Comparison of ENCODE assay signal across 19 cellular contexts in the genomic region with DNA sequence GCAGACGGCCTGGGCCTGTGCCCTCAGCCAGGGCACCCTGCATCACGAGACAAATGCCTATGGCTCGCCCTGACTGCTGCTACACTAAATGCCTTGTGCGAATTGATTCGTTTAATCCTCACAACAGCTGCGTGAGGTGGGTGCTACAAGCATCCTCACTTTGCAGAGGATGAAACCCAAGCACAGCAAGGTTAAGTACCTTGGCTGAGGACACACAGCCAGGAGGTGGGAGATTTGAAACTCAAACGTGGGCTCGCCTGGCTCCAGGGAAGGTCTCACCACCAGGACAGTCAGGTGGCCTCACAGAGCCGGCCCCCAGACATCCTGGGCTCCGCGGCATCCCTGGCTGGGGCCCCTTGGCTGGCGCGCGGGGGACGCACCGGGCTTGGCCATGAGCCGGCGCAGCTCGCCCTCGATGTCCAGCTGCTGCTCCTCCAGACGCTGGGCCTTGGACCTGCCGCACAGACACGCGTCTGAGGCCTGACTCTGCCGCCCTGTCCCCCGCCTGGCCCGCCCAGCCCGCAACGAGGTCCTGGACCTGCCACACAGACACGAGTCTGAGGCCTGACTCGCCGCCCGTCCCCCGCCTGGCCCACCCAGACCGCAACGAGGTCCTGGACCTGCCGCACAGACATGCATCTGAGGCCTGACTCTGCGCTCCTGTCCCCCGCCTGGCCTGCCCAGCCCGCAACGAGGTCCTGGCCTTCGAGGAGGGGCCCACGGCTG. TPM values are rescaled to one million over a fixed set of nuclear protein-coding genes. Genes with fewer than 3 reads are reported as not detected.
A peak's percentile ranks its signal among the peaks of the same experiment; 100 is the strongest.
DNase-seq lines count a peak whose midpoint lies in the region; TF ChIP-seq lines count a peak whose summit lies in the region.
"Had no signal": no experiment of that assay in that cellular context is flagged by ENCODE, and none has a peak within 500 bp of the region (broad histone marks: within the 10 kb centered on the region; RNA-seq: fewer than 3 reads in every experiment).

No MANE protein-coding gene starts in this region.

- peaks cover 0 to 3% of the 10 kb centered on the region in 2 donors for H3K4me1 ChIP-seq in neuronal stem cell (ENCODE audit: control insufficient read depth in 2 of 2, insufficient read depth in 1 of 2, low read depth in 1 of 2, low read length in 2 of 2)
- H3K4me1 ChIP-seq: BE2C, HAP-1 had no signal

- peaks cover 2% of the 10 kb centered on the region for H3K79me1 ChIP-seq in neuronal stem cell (ENCODE audit: low read depth, low read length)

- no peak overlapping the region for H2BK120ac ChIP-seq in neuronal stem cell (ENCODE audit: low read depth, low read length)

- peak overlapping the region; percentile 94 for H3K14ac ChIP-seq in neuronal stem cell (ENCODE audit: low read length)

- no peak for TF ChIP-seq CTCF in RWPE1 (conservative IDR thresholded peaks at IDR 0.05; ENCODE audit: low read depth)

- no peak overlapping the region for H3K4me3 ChIP-seq in neuronal stem cell (ENCODE audit: low read length in 2 of 2)
- H3K4me3 ChIP-seq: BLaER1 treated with 17β-estradiol and CSF1 and Interleukin-3, amounts not matched to agents 10 nM and 100 nM; HAP-1 had no signal

- DNase-seq in NCI-H82 (lab: John Stamatoyannopoulos, UW) (peak; percentile 52), NCI-H82 treated with DMSO at 0.1 percent for 48 hours (lab: John Stamatoyannopoulos, UW; ENCODE audit: unreplicated experiment) (no peak), RWPE1 (ENCODE audit: low spot score) (no peak), neuronal stem cell (ENCODE audit: low spot score) (no peak), NCI-H1092 treated with DMSO at 0.1 percent for 48 hours (lab: John Stamatoyannopoulos, UW) (no peak), erythroblast (lab: John Stamatoyannopoulos, UW) (no peak)
- DNase-seq: ACHN; AML-193; BE2C; CD4-positive, alpha-beta T cell; CD8-positive, alpha-beta memory T cell; DMS53; DMS79 treated with DMSO at 0.1 percent for 48 hours; GF-D8; GOT3; HFFc6 had no signal

- no peak overlapping the region for H3K23ac ChIP-seq in neuronal stem cell (ENCODE audit: low read depth, low read length, poor library complexity)

- H4K8ac ChIP-seq in neuronal stem cell (ENCODE audit: low read depth, low read length) = peak overlapping the region; percentile 17

- H3K9me3 ChIP-seq in neuronal stem cell (replicated peaks in 1 of 2; ENCODE audit: control insufficient read depth in 2 of 2, insufficient read depth in 1 of 2, low read depth in 1 of 2, low read length in 2 of 2) = peaks cover 0 to 5% of the 10 kb centered on the region in 2 donors
- H3K9me3 ChIP-seq: BE2C; BLaER1 treated with 17β-estradiol and CSF1 and Interleukin-3, amounts not matched to agents 10 nM and 100 nM; HAP-1 had no signal

- H2BK5ac ChIP-seq in neuronal stem cell (ENCODE audit: low read length) = peak overlapping the region; percentile 24

- H3K9ac ChIP-seq in neuronal stem cell (ENCODE audit: low read depth, low read length, poor library complexity) = no peak overlapping the region
- H3K9ac ChIP-seq: BLaER1 treated with 17β-estradiol and CSF1 and Interleukin-3, amounts not matched to agents 10 nM and 100 nM had no signal

- no peak overlapping the region for H4K91ac ChIP-seq in neuronal stem cell (ENCODE audit: low read depth, low read length, poor library complexity)

- H3K27ac ChIP-seq in RWPE1 = peak overlapping the region; percentile 3; the same call in 1 of the 2 replicates
- no peak overlapping the region for H3K27ac ChIP-seq in neuronal stem cell (replicated peaks; ENCODE audit: low read length)
- H3K27ac ChIP-seq: 22Rv1; BLaER1 treated with 17β-estradiol and CSF1 and Interleukin-3, amounts not matched to agents 10 nM and 100 nM had no signal

- no peak for TF ChIP-seq POLR2A in erythroblast (IDR thresholded peaks at IDR 0.05; ENCODE audit: low read length)

- no CpG with 5 or more reads among the region's 43 CpGs for WGBS in neuronal stem cell (ENCODE audit: extremely low coverage in 2 of 2, insufficient read length in 2 of 2, insufficient replicate concordance in 1 of 2), 2 donors

- H2BK12ac ChIP-seq in neuronal stem cell (ENCODE audit: low read length) = no peak overlapping the region

- H2AK5ac ChIP-seq in neuronal stem cell (ENCODE audit: low read depth, low read length) = no peak overlapping the region

- H2BK15ac ChIP-seq in neuronal stem cell (ENCODE audit: low read length) = no peak overlapping the region

- H3K27me3 ChIP-seq in neuronal stem cell (ENCODE audit: control insufficient read depth in 3 of 3, insufficient read depth in 3 of 3, low read depth in 1 of 3, low read length in 3 of 3) = peaks cover 0 to under 1% (median 0%) of the 10 kb centered on the region in 3 experiments

- peaks cover 0 to 5% of the 10 kb centered on the region in 2 donors for H3K36me3 ChIP-seq in neuronal stem cell (replicated peaks in 1 of 2; ENCODE audit: control insufficient read depth in 2 of 2, insufficient read depth in 2 of 2, low read length in 2 of 2)
- H3K36me3 ChIP-seq: BE2C; BLaER1 treated with 17β-estradiol and CSF1 and Interleukin-3, amounts not matched to agents 10 nM and 100 nM; HAP-1 had no signal

- no peak overlapping the region for H3K4ac ChIP-seq in neuronal stem cell (ENCODE audit: low read length)

- CTCF ChIA-PET in RWPE1 (lab: Yijun Ruan, JAX) = interaction anchor here (1.5 kb wide), 1 partner anchor 36 kb away, joined by 8 read pairs; no protein-coding TSS in a partner anchor

- POLR2A ChIA-PET in RWPE1 (lab: Yijun Ruan, JAX; ENCODE audit: low non-redundant PET) = no interaction called here

- peak overlapping the region; percentile 71 for H3K18ac ChIP-seq in neuronal stem cell (ENCODE audit: low read length)

- H3K4me2 ChIP-seq in neuronal stem cell (ENCODE audit: insufficient read depth, low read length, poor library complexity, severe bottlenecking) = no peak overlapping the region
- H3K4me2 ChIP-seq: BLaER1 treated with 17β-estradiol and CSF1 and Interleukin-3, amounts not matched to agents 10 nM and 100 nM had no signal

- H2AFZ ChIP-seq in neuronal stem cell (ENCODE audit: low read length) = no peak overlapping the region

RNA-seq across cellular contexts. Expression of a gene that starts 22.0 kb away (rescaled TPM):
- polyA plus RNA-seq in neuronal stem cell (2013, experiment 1 of 2) = 9.4 TPM
- 10.1 TPM for polyA plus RNA-seq in neuronal stem cell (2013, experiment 2 of 2)
